8 cellular contexts compared by ENCODE assay signal in the genomic region with DNA sequence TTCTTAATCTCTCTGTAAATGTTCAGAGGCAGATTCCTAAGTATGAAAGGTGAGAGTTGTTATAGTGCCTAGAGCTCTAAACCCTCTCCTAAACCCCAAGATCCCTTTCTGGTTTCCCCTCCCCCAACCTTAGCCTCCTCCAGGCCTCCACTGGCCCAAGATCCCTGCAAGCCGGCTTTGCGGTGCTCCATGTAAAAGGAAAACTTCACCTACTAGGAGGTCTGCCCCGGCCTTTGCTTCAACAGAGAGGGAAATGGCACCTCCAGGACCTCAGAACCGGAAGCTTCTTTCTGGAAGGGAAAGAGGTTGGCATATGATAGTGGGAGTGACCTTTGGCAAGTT. TPM values are rescaled to one million over a fixed set of nuclear protein-coding genes. Genes with fewer than 3 reads are reported as not detected.
A peak's percentile ranks its signal among the peaks of the same experiment; 100 is the strongest.
DNase-seq lines count a peak whose midpoint lies in the region; ATAC-seq and TF ChIP-seq lines count a peak whose summit lies in the region.

No MANE protein-coding gene starts in this region.

- DNase-seq in activated CD4-positive, alpha-beta T cell treated with anti-CD3 and anti-CD28 coated beads, Interleukin-2, amount 10 ng/mL, durations not matched to agents 24 days and 14 days = no peak
- DNase-seq in activated CD4-positive, alpha-beta T cell treated with anti-CD3 and anti-CD28 coated beads for 4 hours = no peak
- no peak for DNase-seq in activated naive CD8-positive, alpha-beta T cell treated with anti-CD3 and anti-CD28 coated beads, Interleukin-2, amount 50 U/mL, for 24 hours
- DNase-seq in left kidney (ENCODE audit: low read depth, low spot score) (peak; percentile 66), suprapubic skin (ENCODE audit: low spot score in 2 of 2) (no peak), globus pallidus (ENCODE audit: low spot score) (no peak), NOMO-1 treated with dmso at 0.1 percent for 144 hours (lab: John Stamatoyannopoulos, UW; ENCODE audit: unreplicated experiment) (no peak)
- no peak for DNase-seq in stimulated activated CD4-positive, alpha-beta T cell treated with anti-CD3 and anti-CD28 coated beads, Interleukin-12 subunit alpha, Interleukin-12 subunit beta, amount 100 ng/mL, for 4 hours

- H3K4me3 Mint-ChIP-seq in activated CD4-positive, alpha-beta T cell treated with anti-CD3 and anti-CD28 coated beads, Interleukin-2, amount 10 ng/mL, durations not matched to agents 24 days and 14 days = peak overlapping the region; percentile 83
- peak overlapping the region; percentile 78 for H3K4me3 Mint-ChIP-seq in activated naive CD8-positive, alpha-beta T cell treated with anti-CD3 and anti-CD28 coated beads, Interleukin-2, amount 50 U/mL, for 24 hours

- peaks cover 15% of the 10 kb centered on the region for H3K36me3 ChIP-seq in suprapubic skin

- ATAC-seq in activated naive CD8-positive, alpha-beta T cell treated with anti-CD3 and anti-CD28 coated beads, Interleukin-2, amount 50 U/mL, for 24 hours = no peak

- H3K4me3 ChIP-seq in suprapubic skin = peak overlapping the region; percentile 75

- H3K9me3 Mint-ChIP-seq in activated CD4-positive, alpha-beta T cell treated with anti-CD3 and anti-CD28 coated beads, Interleukin-2, amount 10 ng/mL, durations not matched to agents 24 days and 14 days = no peaks in the 10 kb centered on the region
- no peaks in the 10 kb centered on the region for H3K9me3 Mint-ChIP-seq in activated naive CD8-positive, alpha-beta T cell treated with anti-CD3 and anti-CD28 coated beads, Interleukin-2, amount 50 U/mL, for 24 hours

- peak overlapping the region; percentile 31 for H3K27ac Mint-ChIP-seq in activated CD4-positive, alpha-beta T cell treated with anti-CD3 and anti-CD28 coated beads, Interleukin-2, amount 10 ng/mL, durations not matched to agents 24 days and 14 days
- peak overlapping the region; percentile 76 for H3K27ac Mint-ChIP-seq in activated naive CD8-positive, alpha-beta T cell treated with anti-CD3 and anti-CD28 coated beads, Interleukin-2, amount 50 U/mL, for 24 hours

- WGBS in suprapubic skin = 29% methylated on average over 4 of the region's 4 CpGs

- peaks cover 16% of the 10 kb centered on the region for H3K36me3 Mint-ChIP-seq in activated CD4-positive, alpha-beta T cell treated with anti-CD3 and anti-CD28 coated beads, Interleukin-2, amount 10 ng/mL, durations not matched to agents 24 days and 14 days (ENCODE audit: low read depth)
- peaks cover 7% of the 10 kb centered on the region for H3K36me3 Mint-ChIP-seq in activated naive CD8-positive, alpha-beta T cell treated with anti-CD3 and anti-CD28 coated beads, Interleukin-2, amount 50 U/mL, for 24 hours (ENCODE audit: low read depth)

- H3K27me3 ChIP-seq in suprapubic skin = no peaks in the 10 kb centered on the region

- intact Hi-C loops in activated CD4-positive, alpha-beta T cell treated with anti-CD3 and anti-CD28 coated beads, Interleukin-2, amount 10 ng/mL, durations not matched to agents 24 days and 14 days (cut with micrococcal nuclease) = loop anchor here (2.0 to 10.0 kb wide), 7 partner anchors 15 to 1113 kb away; a partner anchor contains a TSS

- TF ChIP-seq POLR2A in suprapubic skin (IDR thresholded peaks at IDR 0.05) = no peak

- H3K4me1 ChIP-seq in suprapubic skin = peaks cover 37% of the 10 kb centered on the region

- H3K4me1 Mint-ChIP-seq in activated CD4-positive, alpha-beta T cell treated with anti-CD3 and anti-CD28 coated beads, Interleukin-2, amount 10 ng/mL, durations not matched to agents 24 days and 14 days = peaks cover 21% of the 10 kb centered on the region
- peaks cover 26% of the 10 kb centered on the region for H3K4me1 Mint-ChIP-seq in activated naive CD8-positive, alpha-beta T cell treated with anti-CD3 and anti-CD28 coated beads, Interleukin-2, amount 50 U/mL, for 24 hours

- peak overlapping the region; percentile 95 for H3K27ac ChIP-seq in suprapubic skin

- no peaks in the 10 kb centered on the region for H3K9me3 ChIP-seq in suprapubic skin

- H3K27me3 Mint-ChIP-seq in activated CD4-positive, alpha-beta T cell treated with anti-CD3 and anti-CD28 coated beads, Interleukin-2, amount 10 ng/mL, durations not matched to agents 24 days and 14 days = peaks cover 17% of the 10 kb centered on the region
- H3K27me3 Mint-ChIP-seq in activated naive CD8-positive, alpha-beta T cell treated with anti-CD3 and anti-CD28 coated beads, Interleukin-2, amount 50 U/mL, for 24 hours = peaks cover 13% of the 10 kb centered on the region

- no peak for TF ChIP-seq CTCF in suprapubic skin (IDR thresholded peaks at IDR 0.05)

- no peak for TF ChIP-seq EP300 in suprapubic skin (IDR thresholded peaks at IDR 0.05)

RNA-seq across cellular contexts. Expression of a gene that starts 2.3 kb away (rescaled TPM):
- 47.5 and 49.9 TPM in 2 replicates for total RNA-seq in activated CD4-positive, alpha-beta T cell treated with anti-CD3 and anti-CD28 coated beads, Interleukin-2, amount 10 ng/mL, durations not matched to agents 24 days and 14 days
- total RNA-seq in suprapubic skin = 10 to 100 TPM; 37.5 to 52.3 (median 41.3) TPM

RNA-seq across cellular contexts. Expression of a gene that starts 20.0 kb away (rescaled TPM):
- total RNA-seq in activated CD4-positive, alpha-beta T cell treated with anti-CD3 and anti-CD28 coated beads, Interleukin-2, amount 10 ng/mL, durations not matched to agents 24 days and 14 days = not detected in 2 replicates
- total RNA-seq in suprapubic skin = not detected
